In the genomic region with DNA sequence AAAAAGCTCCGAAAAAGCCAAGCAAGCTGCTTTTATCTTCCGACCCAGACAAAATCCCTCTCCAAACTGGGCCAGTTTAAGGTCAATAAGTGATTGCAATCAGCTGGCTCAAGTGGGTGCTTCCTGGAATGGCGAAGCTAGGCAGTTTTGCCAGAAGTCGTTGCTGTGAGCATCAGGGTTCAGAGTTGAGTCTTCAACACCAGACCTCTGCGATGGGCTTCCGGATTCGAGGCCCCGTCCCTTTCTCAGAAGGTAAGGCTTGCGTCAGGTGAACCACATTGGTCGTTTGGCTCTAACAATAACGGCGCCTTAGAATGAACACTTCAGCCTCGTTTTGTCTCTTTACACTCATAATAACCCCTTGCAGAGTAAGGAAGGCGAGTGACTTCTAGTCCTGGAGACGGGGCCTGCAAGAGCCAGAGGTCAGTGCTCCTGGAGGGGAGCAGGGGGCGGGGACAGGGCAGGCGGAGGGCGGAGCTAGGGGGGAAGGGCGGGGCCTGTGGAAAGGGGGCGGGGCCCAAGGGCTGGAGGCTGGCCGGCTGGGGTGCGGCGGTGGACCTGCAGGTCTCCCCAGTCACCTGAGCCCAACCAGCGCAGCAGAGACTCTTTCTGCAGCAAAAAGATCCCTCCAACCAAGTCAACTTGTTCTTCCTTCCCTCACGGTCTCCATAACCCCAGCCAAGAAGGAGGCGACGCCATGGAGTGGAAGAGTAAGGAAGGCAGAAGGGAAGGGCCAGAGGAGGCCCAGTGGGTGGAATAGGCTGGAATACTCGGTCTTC, we compare ENCODE assay signal across 1 cellular context.
TF ChIP-seq lines count a peak whose summit lies in the region.

No MANE protein-coding gene starts in this region.

TF ChIP-seq in K562, 482 proteins besides CTCF, POLR2A, EP300 and RAD21 (continued from another document and continues in another):
- TF ChIP-seq, protein P1, sequence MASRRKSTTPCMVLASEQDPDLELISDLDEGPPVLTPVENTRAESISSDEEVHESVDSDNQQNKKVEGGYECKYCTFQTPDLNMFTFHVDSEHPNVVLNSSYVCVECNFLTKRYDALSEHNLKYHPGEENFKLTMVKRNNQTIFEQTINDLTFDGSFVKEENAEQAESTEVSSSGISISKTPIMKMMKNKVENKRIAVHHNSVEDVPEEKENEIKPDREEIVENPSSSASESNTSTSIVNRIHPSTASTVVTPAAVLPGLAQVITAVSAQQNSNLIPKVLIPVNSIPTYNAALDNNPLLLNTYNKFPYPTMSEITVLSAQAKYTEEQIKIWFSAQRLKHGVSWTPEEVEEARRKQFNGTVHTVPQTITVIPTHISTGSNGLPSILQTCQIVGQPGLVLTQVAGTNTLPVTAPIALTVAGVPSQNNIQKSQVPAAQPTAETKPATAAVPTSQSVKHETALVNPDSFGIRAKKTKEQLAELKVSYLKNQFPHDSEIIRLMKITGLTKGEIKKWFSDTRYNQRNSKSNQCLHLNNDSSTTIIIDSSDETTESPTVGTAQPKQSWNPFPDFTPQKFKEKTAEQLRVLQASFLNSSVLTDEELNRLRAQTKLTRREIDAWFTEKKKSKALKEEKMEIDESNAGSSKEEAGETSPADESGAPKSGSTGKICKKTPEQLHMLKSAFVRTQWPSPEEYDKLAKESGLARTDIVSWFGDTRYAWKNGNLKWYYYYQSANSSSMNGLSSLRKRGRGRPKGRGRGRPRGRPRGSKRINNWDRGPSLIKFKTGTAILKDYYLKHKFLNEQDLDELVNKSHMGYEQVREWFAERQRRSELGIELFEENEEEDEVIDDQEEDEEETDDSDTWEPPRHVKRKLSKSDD (conservative IDR thresholded peaks at IDR 0.05; ENCODE audit: low read length), result no peak
- TF ChIP-seq, protein P2, sequence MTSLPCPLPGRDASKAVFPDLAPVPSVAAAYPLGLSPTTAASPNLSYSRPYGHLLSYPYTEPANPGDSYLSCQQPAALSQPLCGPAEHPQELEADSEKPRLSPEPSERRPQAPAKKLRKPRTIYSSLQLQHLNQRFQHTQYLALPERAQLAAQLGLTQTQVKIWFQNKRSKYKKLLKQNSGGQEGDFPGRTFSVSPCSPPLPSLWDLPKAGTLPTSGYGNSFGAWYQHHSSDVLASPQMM (CRISPR knock-in tag; IDR thresholded peaks at IDR 0.05), result no peak
- TF ChIP-seq RBBP5 (IDR thresholded peaks at IDR 0.05; ENCODE audit: borderline replicate concordance, insufficient read depth, low read length, poor library complexity, severe bottlenecking) (no peak), ZFP36 (IDR thresholded peaks at IDR 0.05; ENCODE audit: low read depth, low read length, partially characterized antibody) (no peak), ZC3H4 (CRISPR knock-in tag; IDR thresholded peaks at IDR 0.05; ENCODE audit: borderline replicate concordance) (no peak), CBX3 (IDR thresholded peaks at IDR 0.05; ENCODE audit: borderline replicate concordance in 1 of 2, low read length in 2 of 2) (no peak; a peak in 1 of 3 replicates), MEF2D (tag; conservative IDR thresholded peaks at IDR 0.05; ENCODE audit: low read depth) (no peak), CBX5 (IDR thresholded peaks at IDR 0.05; ENCODE audit: borderline replicate concordance, low read depth) (no peak), RFX7 (CRISPR knock-in tag; IDR thresholded peaks at IDR 0.05) (no peak), ZSCAN32 (CRISPR knock-in tag; IDR thresholded peaks at IDR 0.05) (no peak), HMG20A (CRISPR knock-in tag; conservative IDR thresholded peaks at IDR 0.05) (no peak), RHOXF2B (CRISPR knock-in tag; conservative IDR thresholded peaks at IDR 0.05) (no peak), ETV1 (tag; conservative IDR thresholded peaks at IDR 0.05; ENCODE audit: low read depth) (peak; percentile 46), BCOR (IDR thresholded peaks at IDR 0.05) (peak; percentile 37; the same call in 1 of the 2 replicates), CBFA2T3 (IDR thresholded peaks at IDR 0.05) (peak; percentile 74), ZNF134 (CRISPR knock-in tag; conservative IDR thresholded peaks at IDR 0.05) (no peak), NR3C1 (CRISPR knock-in tag; IDR thresholded peaks at IDR 0.05) (no peak), ZFP30 (CRISPR knock-in tag; IDR thresholded peaks at IDR 0.05; ENCODE audit: borderline replicate concordance) (no peak), ZFP1 (CRISPR knock-in tag; IDR thresholded peaks at IDR 0.05) (no peak), ZNF583 (CRISPR knock-in tag; IDR thresholded peaks at IDR 0.05) (no peak), ZKSCAN3 (CRISPR knock-in tag; IDR thresholded peaks at IDR 0.05) (no peak), NUFIP1 (IDR thresholded peaks at IDR 0.05; ENCODE audit: partially characterized antibody) (no peak), ESRRB (CRISPR knock-in tag; IDR thresholded peaks at IDR 0.05; ENCODE audit: borderline replicate concordance) (no peak), SMARCE1 (IDR thresholded peaks at IDR 0.05) (0 out of 2 replicates have a peak, but pooled peaks have one; percentile 53), HMGN3 (IDR thresholded peaks at IDR 0.05; ENCODE audit: borderline replicate concordance, extremely low read depth, insufficient read length, low read depth, low read length) (no peak), ZBTB8A (IDR thresholded peaks at IDR 0.05; ENCODE audit: partially characterized antibody) (no peak), ZNF778 (CRISPR knock-in tag; IDR thresholded peaks at IDR 0.05) (no peak), PPARD (CRISPR knock-in tag; IDR thresholded peaks at IDR 0.05) (no peak), HNRNPLL (IDR thresholded peaks at IDR 0.05; ENCODE audit: low read depth, low read length, poor library complexity, severe bottlenecking) (no peak), SP2 (IDR thresholded peaks at IDR 0.05; ENCODE audit: extremely low read depth, low read depth, low read length, poor library complexity, severe bottlenecking) (no peak), MIER1 (IDR thresholded peaks at IDR 0.05; ENCODE audit: low read depth) (no peak), PTRF (tag; IDR thresholded peaks at IDR 0.05) (no peak), PHF20 (IDR thresholded peaks at IDR 0.05; ENCODE audit: partially characterized antibody) (peak; percentile 75), POLR2AphosphoS5 (IDR thresholded peaks at IDR 0.05; ENCODE audit: control insufficient read depth, insufficient read depth, low read depth, low read length) (0 out of 2 replicates have a peak, but pooled peaks have one; percentile 16), ZNF311 (CRISPR knock-in tag; IDR thresholded peaks at IDR 0.05) (no peak), ELF4 (CRISPR knock-in tag; IDR thresholded peaks at IDR 0.05) (no peak), NCOA6 (IDR thresholded peaks at IDR 0.05) (0 out of 2 replicates have a peak, but pooled peaks have one; percentile 34), KDM2B (CRISPR knock-in tag; IDR thresholded peaks at IDR 0.05) (no peak), MCM3 (IDR thresholded peaks at IDR 0.05) (no peak), ARID1B (IDR thresholded peaks at IDR 0.05) (peak; percentile 83), TAL1 (IDR thresholded peaks at IDR 0.05) (peak; percentile 50; the same call in 1 of the 2 replicates), MYNN (IDR thresholded peaks at IDR 0.05) (0 out of 2 replicates have a peak, but pooled peaks have one; percentile 34), MYNN (CRISPR knock-in tag; IDR thresholded peaks at IDR 0.05) (no peak), SRSF3 (IDR thresholded peaks at IDR 0.05; ENCODE audit: insufficient read depth, low read length) (no peak), XRCC5 (IDR thresholded peaks at IDR 0.05; ENCODE audit: low read depth, low read length) (no peak), ZKSCAN8 (CRISPR knock-in tag; IDR thresholded peaks at IDR 0.05) (no peak)
- TF ChIP-seq, protein P3, sequence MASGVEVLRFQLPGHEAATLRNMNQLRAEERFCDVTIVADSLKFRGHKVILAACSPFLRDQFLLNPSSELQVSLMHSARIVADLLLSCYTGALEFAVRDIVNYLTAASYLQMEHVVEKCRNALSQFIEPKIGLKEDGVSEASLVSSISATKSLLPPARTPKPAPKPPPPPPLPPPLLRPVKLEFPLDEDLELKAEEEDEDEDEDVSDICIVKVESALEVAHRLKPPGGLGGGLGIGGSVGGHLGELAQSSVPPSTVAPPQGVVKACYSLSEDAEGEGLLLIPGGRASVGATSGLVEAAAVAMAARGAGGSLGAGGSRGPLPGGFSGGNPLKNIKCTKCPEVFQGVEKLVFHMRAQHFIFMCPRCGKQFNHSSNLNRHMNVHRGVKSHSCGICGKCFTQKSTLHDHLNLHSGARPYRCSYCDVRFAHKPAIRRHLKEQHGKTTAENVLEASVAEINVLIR (CRISPR knock-in tag; IDR thresholded peaks at IDR 0.05), result no peak
- TF ChIP-seq, protein P4, sequence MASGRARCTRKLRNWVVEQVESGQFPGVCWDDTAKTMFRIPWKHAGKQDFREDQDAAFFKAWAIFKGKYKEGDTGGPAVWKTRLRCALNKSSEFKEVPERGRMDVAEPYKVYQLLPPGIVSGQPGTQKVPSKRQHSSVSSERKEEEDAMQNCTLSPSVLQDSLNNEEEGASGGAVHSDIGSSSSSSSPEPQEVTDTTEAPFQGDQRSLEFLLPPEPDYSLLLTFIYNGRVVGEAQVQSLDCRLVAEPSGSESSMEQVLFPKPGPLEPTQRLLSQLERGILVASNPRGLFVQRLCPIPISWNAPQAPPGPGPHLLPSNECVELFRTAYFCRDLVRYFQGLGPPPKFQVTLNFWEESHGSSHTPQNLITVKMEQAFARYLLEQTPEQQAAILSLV (tag; IDR thresholded peaks at IDR 0.05), result no peak
- TF ChIP-seq, protein P5, sequence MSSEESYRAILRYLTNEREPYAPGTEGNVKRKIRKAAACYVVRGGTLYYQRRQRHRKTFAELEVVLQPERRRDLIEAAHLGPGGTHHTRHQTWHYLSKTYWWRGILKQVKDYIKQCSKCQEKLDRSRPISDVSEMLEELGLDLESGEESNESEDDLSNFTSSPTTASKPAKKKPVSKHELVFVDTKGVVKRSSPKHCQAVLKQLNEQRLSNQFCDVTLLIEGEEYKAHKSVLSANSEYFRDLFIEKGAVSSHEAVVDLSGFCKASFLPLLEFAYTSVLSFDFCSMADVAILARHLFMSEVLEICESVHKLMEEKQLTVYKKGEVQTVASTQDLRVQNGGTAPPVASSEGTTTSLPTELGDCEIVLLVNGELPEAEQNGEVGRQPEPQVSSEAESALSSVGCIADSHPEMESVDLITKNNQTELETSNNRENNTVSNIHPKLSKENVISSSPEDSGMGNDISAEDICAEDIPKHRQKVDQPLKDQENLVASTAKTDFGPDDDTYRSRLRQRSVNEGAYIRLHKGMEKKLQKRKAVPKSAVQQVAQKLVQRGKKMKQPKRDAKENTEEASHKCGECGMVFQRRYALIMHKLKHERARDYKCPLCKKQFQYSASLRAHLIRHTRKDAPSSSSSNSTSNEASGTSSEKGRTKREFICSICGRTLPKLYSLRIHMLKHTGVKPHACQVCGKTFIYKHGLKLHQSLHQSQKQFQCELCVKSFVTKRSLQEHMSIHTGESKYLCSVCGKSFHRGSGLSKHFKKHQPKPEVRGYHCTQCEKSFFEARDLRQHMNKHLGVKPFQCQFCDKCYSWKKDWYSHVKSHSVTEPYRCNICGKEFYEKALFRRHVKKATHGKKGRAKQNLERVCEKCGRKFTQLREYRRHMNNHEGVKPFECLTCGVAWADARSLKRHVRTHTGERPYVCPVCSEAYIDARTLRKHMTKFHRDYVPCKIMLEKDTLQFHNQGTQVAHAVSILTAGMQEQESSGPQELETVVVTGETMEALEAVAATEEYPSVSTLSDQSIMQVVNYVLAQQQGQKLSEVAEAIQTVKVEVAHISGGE (CRISPR knock-in tag; IDR thresholded peaks at IDR 0.05), result 0 out of 6 replicates have a peak, but pooled peaks of 1 of the 3 experiments have one; percentile 45
- TF ChIP-seq, protein P6, sequence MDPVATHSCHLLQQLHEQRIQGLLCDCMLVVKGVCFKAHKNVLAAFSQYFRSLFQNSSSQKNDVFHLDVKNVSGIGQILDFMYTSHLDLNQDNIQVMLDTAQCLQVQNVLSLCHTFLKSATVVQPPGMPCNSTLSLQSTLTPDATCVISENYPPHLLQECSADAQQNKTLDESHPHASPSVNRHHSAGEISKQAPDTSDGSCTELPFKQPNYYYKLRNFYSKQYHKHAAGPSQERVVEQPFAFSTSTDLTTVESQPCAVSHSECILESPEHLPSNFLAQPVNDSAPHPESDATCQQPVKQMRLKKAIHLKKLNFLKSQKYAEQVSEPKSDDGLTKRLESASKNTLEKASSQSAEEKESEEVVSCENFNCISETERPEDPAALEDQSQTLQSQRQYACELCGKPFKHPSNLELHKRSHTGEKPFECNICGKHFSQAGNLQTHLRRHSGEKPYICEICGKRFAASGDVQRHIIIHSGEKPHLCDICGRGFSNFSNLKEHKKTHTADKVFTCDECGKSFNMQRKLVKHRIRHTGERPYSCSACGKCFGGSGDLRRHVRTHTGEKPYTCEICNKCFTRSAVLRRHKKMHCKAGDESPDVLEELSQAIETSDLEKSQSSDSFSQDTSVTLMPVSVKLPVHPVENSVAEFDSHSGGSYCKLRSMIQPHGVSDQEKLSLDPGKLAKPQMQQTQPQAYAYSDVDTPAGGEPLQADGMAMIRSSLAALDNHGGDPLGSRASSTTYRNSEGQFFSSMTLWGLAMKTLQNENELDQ (CRISPR knock-in tag; IDR thresholded peaks at IDR 0.05; ENCODE audit: borderline replicate concordance), result no peak
- TF ChIP-seq, protein P7, sequence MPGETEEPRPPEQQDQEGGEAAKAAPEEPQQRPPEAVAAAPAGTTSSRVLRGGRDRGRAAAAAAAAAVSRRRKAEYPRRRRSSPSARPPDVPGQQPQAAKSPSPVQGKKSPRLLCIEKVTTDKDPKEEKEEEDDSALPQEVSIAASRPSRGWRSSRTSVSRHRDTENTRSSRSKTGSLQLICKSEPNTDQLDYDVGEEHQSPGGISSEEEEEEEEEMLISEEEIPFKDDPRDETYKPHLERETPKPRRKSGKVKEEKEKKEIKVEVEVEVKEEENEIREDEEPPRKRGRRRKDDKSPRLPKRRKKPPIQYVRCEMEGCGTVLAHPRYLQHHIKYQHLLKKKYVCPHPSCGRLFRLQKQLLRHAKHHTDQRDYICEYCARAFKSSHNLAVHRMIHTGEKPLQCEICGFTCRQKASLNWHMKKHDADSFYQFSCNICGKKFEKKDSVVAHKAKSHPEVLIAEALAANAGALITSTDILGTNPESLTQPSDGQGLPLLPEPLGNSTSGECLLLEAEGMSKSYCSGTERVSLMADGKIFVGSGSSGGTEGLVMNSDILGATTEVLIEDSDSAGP (CRISPR knock-in tag; IDR thresholded peaks at IDR 0.05), result no peak
- TF ChIP-seq, protein P8, sequence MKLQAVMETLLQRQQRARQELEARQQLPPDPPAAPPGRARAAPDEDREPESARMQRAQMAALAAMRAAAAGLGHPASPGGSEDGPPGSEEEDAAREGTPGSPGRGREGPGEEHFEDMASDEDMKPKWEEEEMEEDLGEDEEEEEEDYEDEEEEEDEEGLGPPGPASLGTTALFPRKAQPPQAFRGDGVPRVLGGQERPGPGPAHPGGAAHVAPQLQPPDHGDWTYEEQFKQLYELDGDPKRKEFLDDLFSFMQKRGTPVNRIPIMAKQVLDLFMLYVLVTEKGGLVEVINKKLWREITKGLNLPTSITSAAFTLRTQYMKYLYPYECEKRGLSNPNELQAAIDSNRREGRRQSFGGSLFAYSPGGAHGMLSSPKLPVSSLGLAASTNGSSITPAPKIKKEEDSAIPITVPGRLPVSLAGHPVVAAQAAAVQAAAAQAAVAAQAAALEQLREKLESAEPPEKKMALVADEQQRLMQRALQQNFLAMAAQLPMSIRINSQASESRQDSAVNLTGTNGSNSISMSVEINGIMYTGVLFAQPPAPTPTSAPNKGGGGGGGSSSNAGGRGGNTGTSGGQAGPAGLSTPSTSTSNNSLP (IDR thresholded peaks at IDR 0.05; ENCODE audit: borderline replicate concordance, low read depth, low read length), result no peak
